Comparison of ENCODE assay signal across 8 cellular contexts in genomic region chr12:53746592-53747491, GRCh38. TPM values are rescaled to one million over a fixed set of nuclear protein-coding genes. Genes with fewer than 3 reads are reported as not detected.
A peak's percentile ranks its signal among the peaks of the same experiment; 100 is the strongest.
DNase-seq lines count a peak whose midpoint lies in the region; ATAC-seq and TF ChIP-seq lines count a peak whose summit lies in the region.

No MANE protein-coding gene starts in this region.

- H3K4me3 ChIP-seq in AG04450 (ENCODE audit: low read depth, low read length): no peak overlapping the region

- CTCF ChIA-PET in AG04450 (lab: Charles Lee): interaction anchor here (0.5 to 9.4 kb wide), 51 partner anchors 8 to 669 kb away, joined by 3 to 518 read pairs (median 5); partner anchors contain the start of genes ATP5MC2, CALCOCO1, CISTR and COPZ1
- CTCF ChIA-PET in T-cell (lab: Charles Lee): interaction anchor here (0.6 to 5.5 kb wide), 38 partner anchors 9 to 633 kb away, joined by 3 to 71 read pairs (median 4); partner anchors contain the start of genes CALCOCO1 (in 2 of the 2) and ATP5MC2 (in 1 of the 2)

- peaks cover 70% of the 10 kb centered on the region for H3K27me3 ChIP-seq in AG04450 (ENCODE audit: control insufficient read depth, insufficient read depth, low read length)

- POLR2A ChIA-PET in AG04450 (lab: Yijun Ruan, JAX): interaction anchor here (0.6 kb wide), 1 partner anchor 88 kb away, joined by 3 read pairs; no protein-coding TSS in a partner anchor
- POLR2A ChIA-PET in T-cell (lab: Charles Lee): interaction anchor here in 1 of 2 donors (1.2 kb wide), 1 partner anchor 44 kb away, joined by 5 read pairs; no protein-coding TSS in a partner anchor

- H3K4me3 Mint-ChIP-seq in T-cell (no peak overlapping the region), progenitor cell of endocrine pancreas (ENCODE audit: low read depth) (no peak overlapping the region)

- H3K27ac Mint-ChIP-seq in T-cell: peak overlapping the region in 1 of 2 donors; percentile 60
- H3K27ac Mint-ChIP-seq in progenitor cell of endocrine pancreas: no peak overlapping the region

- intact Hi-C loops in Right ventricle myocardium inferior (cut with DNase I): loop anchor here (5.0 kb wide), 1 partner anchor 205 kb away; no protein-coding TSS in a partner anchor

- TF ChIP-seq CTCF in AG04450 (IDR thresholded peaks at IDR 0.05; ENCODE audit: low read depth, low read length) (peak; percentile 100), progenitor cell of endocrine pancreas (IDR thresholded peaks at IDR 0.05; ENCODE audit: unreplicated experiment) (peak; percentile 100)

- no peaks in the 10 kb centered on the region for H3K36me3 Mint-ChIP-seq in T-cell
- H3K36me3 Mint-ChIP-seq in progenitor cell of endocrine pancreas (ENCODE audit: insufficient read depth): no peaks in the 10 kb centered on the region

- DNase-seq in AG04450 (ENCODE audit: low read depth, low spot score): peak; percentile 86
- DNase-seq in NCI-H146 (lab: John Stamatoyannopoulos, UW): peak; percentile 88
- peak; percentile 64 to 88 (median 82) for DNase-seq in T-cell
- peak; percentile 72 for DNase-seq in activated naive CD8-positive, alpha-beta T cell treated with anti-CD3 and anti-CD28 coated beads, Interleukin-2, amount 50 U/mL, for 16 hours (ENCODE audit: low read depth, low spot score)
- DNase-seq in Right ventricle myocardium inferior (ENCODE audit: missing footprints): peak; percentile 96
- peak; percentile 92 for DNase-seq in progenitor cell of endocrine pancreas (ENCODE audit: low spot score, unreplicated experiment)
- peak; percentile 94 for DNase-seq in ureter (ENCODE audit: low spot score)

- no peak overlapping the region for H3K27ac ChIP-seq in AG04450 (ENCODE audit: low read depth, low read length)

- H3K9me3 Mint-ChIP-seq in T-cell: no peaks in the 10 kb centered on the region
- H3K9me3 Mint-ChIP-seq in progenitor cell of endocrine pancreas (ENCODE audit: low read depth): no peaks in the 10 kb centered on the region

- ATAC-seq in GM19372 (IDR thresholded peaks at IDR 0.05; ENCODE audit: low read depth, unreplicated experiment) (peak; percentile 52), T-cell (replicated peaks in 1 of 4) (peak; percentile 74 to 87 (median 80)), Right ventricle myocardium inferior (peak; percentile 90)

- H3K4me1 Mint-ChIP-seq in T-cell: peaks cover 14 to 25% (median 19%) of the 10 kb centered on the region in 3 donors
- peaks cover 5% of the 10 kb centered on the region for H3K4me1 Mint-ChIP-seq in progenitor cell of endocrine pancreas (ENCODE audit: low read depth)

- H3K27me3 Mint-ChIP-seq in T-cell (peaks cover 21 to 44% of the 10 kb centered on the region in 2 donors), progenitor cell of endocrine pancreas (peaks cover 43% of the 10 kb centered on the region)

- no peaks in the 10 kb centered on the region; the same call in 1 of the 2 replicates for H3K9me3 ChIP-seq in AG04450 (ENCODE audit: control insufficient read depth, insufficient read depth, low read length)

RNA-seq across cellular contexts. Expression of gene CISTR, which starts 4.9 kb away (rescaled TPM):
- polyA plus RNA-seq in AG04450 (2011; rRNA removed): not detected in 2 replicates
- polyA minus RNA-seq in AG04450 (2011; rRNA and poly(A)+ RNA removed): not detected in 2 replicates
- not detected for total RNA-seq in T-cell
- total RNA-seq in Right ventricle myocardium inferior: 1.7 TPM
- total RNA-seq in progenitor cell of endocrine pancreas: 0.58 TPM in 1 of 2 replicates, not detected in the other
- total RNA-seq in ureter: not detected

RNA-seq across cellular contexts. Expression of gene CALCOCO1, which starts 19.6 kb away (rescaled TPM):
- 124 and 128 TPM in 2 replicates for polyA plus RNA-seq in AG04450 (2011; rRNA removed)
- 119 and 123 TPM in 2 replicates for polyA minus RNA-seq in AG04450 (2011; rRNA and poly(A)+ RNA removed)
- total RNA-seq in T-cell (100 to 1,000 TPM; 118 to 162 (median 153) TPM), Right ventricle myocardium inferior (186 TPM), progenitor cell of endocrine pancreas (89.5 and 101 TPM in 2 replicates), ureter (111 TPM)
